8 cellular contexts compared by ENCODE assay signal in the genomic region with DNA sequence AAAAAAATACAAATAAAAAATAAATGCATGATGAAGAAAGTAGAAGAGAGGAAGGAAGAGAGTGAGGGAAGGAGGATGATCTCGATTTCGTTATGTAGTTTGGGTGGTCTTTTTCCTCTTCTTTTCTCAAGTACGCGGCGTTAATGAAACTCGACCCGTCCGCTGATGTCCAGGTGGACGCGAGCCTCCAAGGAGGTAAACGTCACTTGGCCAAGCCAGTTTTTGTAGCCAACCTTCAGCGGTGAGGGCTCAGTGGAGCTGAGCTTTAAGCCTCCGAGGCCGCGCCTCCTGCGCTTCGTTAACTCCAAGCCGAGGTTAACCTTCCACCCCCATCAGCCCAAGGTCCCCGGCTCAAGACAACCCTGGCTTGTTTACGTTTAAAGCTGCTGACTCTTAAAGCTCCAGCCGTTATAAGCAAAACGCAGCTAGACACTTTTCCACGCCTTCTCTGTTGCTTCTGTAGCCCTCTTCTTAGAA. TPM values are rescaled to one million over a fixed set of nuclear protein-coding genes. Genes with fewer than 3 reads are reported as not detected.
DNase-seq lines count a peak whose midpoint lies in the region; ATAC-seq, FAIRE-seq and TF ChIP-seq lines count a peak whose summit lies in the region.

No MANE protein-coding gene starts in this region.

- peak overlapping the region; percentile 61 for H2AFZ ChIP-seq in HCT116 (ENCODE audit: low read depth, low read length, poor library complexity, severe bottlenecking)
- peak overlapping the region; percentile 89 for H2AFZ ChIP-seq in GM12878 (ENCODE audit: control insufficient read depth, low read depth, low read length)
- peak overlapping the region; percentile 26 for H2AFZ ChIP-seq in smooth muscle cell (ENCODE audit: low read depth)

- in situ Hi-C loops in GM12878 (cut with MboI) = no loop called here

- H3K27ac ChIP-seq in HCT116 (ENCODE audit: low read depth, low read length) (no peak overlapping the region), GM12878 (ENCODE audit: control insufficient read depth, insufficient read depth) (peak overlapping the region; percentile 53), iPS-20b (ENCODE audit: low read length) (no peak overlapping the region), smooth muscle cell (ENCODE audit: low read depth) (peak overlapping the region; percentile 5)

- POLR2A ChIA-PET in Caco-2 (lab: Charles Lee) = interaction anchor here (0.6 to 1.9 kb wide), 9 partner anchors 10 to 1959 kb away, joined by 3 to 12 read pairs (median 5); a partner anchor contains a TSS
- POLR2A ChIA-PET in HCT116 (lab: Charles Lee) = interaction anchor here (0.6 to 1.3 kb wide), 4 partner anchors 9 to 37 kb away, joined by 3 to 4 read pairs (median 3); no protein-coding TSS in a partner anchor
- POLR2A ChIA-PET in GM12878 (lab: Charles Lee) = interaction anchor here (0.7 to 4.5 kb wide), 24 partner anchors 10 to 189 kb away, joined by 3 to 17 read pairs (median 5); a partner anchor contains a TSS

- ATAC-seq in HCT116 (no peak), GM12878 (peak; percentile 33), GM19455 (IDR thresholded peaks at IDR 0.05; ENCODE audit: unreplicated experiment) (no peak), HG02970 (IDR thresholded peaks at IDR 0.05; ENCODE audit: low FRiP score, unreplicated experiment) (no peak)

- H3K79me2 ChIP-seq in HCT116 (ENCODE audit: insufficient read depth, low read length) = peaks cover 5% of the 10 kb centered on the region; the same call in 1 of the 2 replicates
- peaks cover 40% of the 10 kb centered on the region for H3K79me2 ChIP-seq in GM12878 (ENCODE audit: control insufficient read depth, insufficient read depth, low read length)
- peaks cover 29% of the 10 kb centered on the region for H3K79me2 ChIP-seq in smooth muscle cell (ENCODE audit: low read depth)

- peaks cover 12% of the 10 kb centered on the region for H3K36me3 Mint-ChIP-seq in Caco-2 (ENCODE audit: insufficient read depth, unreplicated experiment)

- H3F3A ChIP-seq in smooth muscle cell (ENCODE audit: low read depth) = no peaks in the 10 kb centered on the region

- TF ChIP-seq RAD21 in HCT116 (IDR thresholded peaks at IDR 0.05; ENCODE audit: low read depth) (no peak), GM12878 (IDR thresholded peaks at IDR 0.05; ENCODE audit: insufficient read depth, low read depth, low read length) (no peak)

- peaks cover 11% of the 10 kb centered on the region for H3K9me3 Mint-ChIP-seq in Caco-2 (ENCODE audit: unreplicated experiment)

- no peaks in the 10 kb centered on the region for H3K27me3 Mint-ChIP-seq in Caco-2 (ENCODE audit: insufficient read depth, unreplicated experiment)

- 0 out of 2 replicates have a peak, but pooled peaks cover 8% of the 10 kb centered on the region for H3K4me1 ChIP-seq in Caco-2
- peaks cover 0 to 7% of the 10 kb centered on the region in 2 experiments; a peak in 2 of 4 replicates for H3K4me1 ChIP-seq in HCT116 (ENCODE audit: control insufficient read depth in 1 of 2, insufficient read depth in 2 of 2, low read length in 2 of 2)
- peaks cover 5% of the 10 kb centered on the region for H3K4me1 ChIP-seq in GM12878 (ENCODE audit: control insufficient read depth, insufficient read depth, low read length)
- no peaks in the 10 kb centered on the region; the same call in 1 of the 2 replicates for H3K4me1 ChIP-seq in iPS-20b (ENCODE audit: insufficient read depth, low read length)
- peaks cover 3% of the 10 kb centered on the region for H3K4me1 ChIP-seq in smooth muscle cell (ENCODE audit: low read depth)

- intact Hi-C loops in Caco-2 (cut with micrococcal nuclease; ENCODE audit: unreplicated experiment) (loop anchor here (1.0 to 10.0 kb wide), 6 partner anchors 12 to 719 kb away; a partner anchor contains a TSS), HCT116 (cut with micrococcal nuclease) (no loop called here), GM12878 (cut with micrococcal nuclease; ENCODE audit: unreplicated experiment) (loop anchor here (2.0 to 10.0 kb wide), 4 partner anchors 51 to 181 kb away; a partner anchor contains a TSS)

- H3K27me3 ChIP-seq in Caco-2 (replicated peaks; ENCODE audit: control insufficient read depth, insufficient read depth, low read length) (no peaks in the 10 kb centered on the region), HCT116 (ENCODE audit: insufficient read depth, low read length) (no peaks in the 10 kb centered on the region), GM12878 (replicated peaks in 1 of 2; ENCODE audit: control insufficient read depth in 2 of 2, insufficient read depth in 2 of 2, low read length in 1 of 2) (no peaks in the 10 kb centered on the region), iPS-20b (ENCODE audit: insufficient read depth, low read length) (peaks cover 8% of the 10 kb centered on the region; the same call in 1 of the 2 replicates), smooth muscle cell (ENCODE audit: low read depth) (no peaks in the 10 kb centered on the region)

- H3K4me1 Mint-ChIP-seq in Caco-2 (ENCODE audit: low read depth, unreplicated experiment) = peaks cover 16% of the 10 kb centered on the region

- H3K4me3 Mint-ChIP-seq in Caco-2 (ENCODE audit: unreplicated experiment) = peak overlapping the region; percentile 87

- peaks cover under 1% of the 10 kb centered on the region; the same call in 1 of the 2 replicates for H3K9me3 ChIP-seq in Caco-2
- no peaks in the 10 kb centered on the region for H3K9me3 ChIP-seq in HCT116 (ENCODE audit: control insufficient read depth in 1 of 2, insufficient read depth in 1 of 2, low read depth in 1 of 2, low read length in 2 of 2)
- H3K9me3 ChIP-seq in GM12878 (replicated peaks; ENCODE audit: control insufficient read depth, insufficient read depth, low read length) = no peaks in the 10 kb centered on the region
- peaks cover 4% of the 10 kb centered on the region; the same call in 1 of the 2 replicates for H3K9me3 ChIP-seq in iPS-20b (ENCODE audit: insufficient read depth, low read depth, low read length)
- no peaks in the 10 kb centered on the region for H3K9me3 ChIP-seq in smooth muscle cell (replicated peaks; ENCODE audit: low read depth)

- TF ChIP-seq CTCF in Caco-2 (IDR thresholded peaks at IDR 0.05; ENCODE audit: insufficient read depth in 1 of 2, low read depth in 1 of 2, low read length in 1 of 2, severe bottlenecking in 1 of 2, unreplicated experiment in 1 of 2) (no peak), HCT116 (IDR thresholded peaks at IDR 0.05 in 2 of 3, conservative IDR thresholded peaks at IDR 0.05 in 1 of 3; ENCODE audit: borderline replicate concordance in 1 of 3, insufficient read depth in 1 of 3, low read depth in 2 of 3, low read length in 2 of 3) (no peak), GM12878 (IDR thresholded peaks at IDR 0.05 in 2 of 3, conservative IDR thresholded peaks at IDR 0.05 in 1 of 3; ENCODE audit: control insufficient read depth in 2 of 3, extremely low read depth in 1 of 3, insufficient read depth in 1 of 3, low read depth in 3 of 3, low read length in 3 of 3) (no peak), smooth muscle cell (IDR thresholded peaks at IDR 0.05; ENCODE audit: borderline replicate concordance, insufficient read depth, poor library complexity, severe bottlenecking) (no peak)

- no peaks in the 10 kb centered on the region for H3K9me2 ChIP-seq in HCT116 (ENCODE audit: insufficient read depth)

- DNase-seq in Caco-2 (peak; percentile 74 to 75), HCT116 (ENCODE audit: low read depth, low spot score) (no peak), RPMI8226 (peak; percentile 84), GM12878 (ENCODE audit: low read depth, low spot score) (no peak), smooth muscle cell (lab: John Stamatoyannopoulos, UW; ENCODE audit: unreplicated experiment) (no peak)

- TF ChIP-seq POLR2A in HCT116 (IDR thresholded peaks at IDR 0.05; ENCODE audit: borderline replicate concordance, extremely low read depth, insufficient read depth, insufficient read length) = no peak
- TF ChIP-seq POLR2A in GM12878 (IDR thresholded peaks at IDR 0.05; ENCODE audit: low read depth, low read length) = no peak; the same call in 1 of the 2 replicates

- peak overlapping the region; percentile 30; the same call in 1 of the 2 replicates for H3K9ac ChIP-seq in HCT116 (ENCODE audit: low read length)
- H3K9ac ChIP-seq in GM12878 (ENCODE audit: control insufficient read depth, insufficient read depth, low read length) = peak overlapping the region; percentile 71
- peak overlapping the region; percentile 63; the same call in 1 of the 2 replicates for H3K9ac ChIP-seq in iPS-20b (ENCODE audit: low read depth, low read length)
- H3K9ac ChIP-seq in smooth muscle cell (ENCODE audit: low read depth) = peak overlapping the region; percentile 10

- TF ChIP-seq EP300 in GM12878 (IDR thresholded peaks at IDR 0.05; ENCODE audit: borderline replicate concordance in 1 of 2, control insufficient read depth in 1 of 2, low read depth in 2 of 2, low read length in 2 of 2) = no peak

- H3K4me3 ChIP-seq in Caco-2 (ENCODE audit: low read depth, low read length) (peak overlapping the region; percentile 97), HCT116 (replicated peaks in 1 of 2; ENCODE audit: low read depth in 1 of 2, low read length in 2 of 2) (peak overlapping the region; percentile 33 to 94), GM12878 (peak overlapping the region; percentile 67), iPS-20b (ENCODE audit: low read length) (peak overlapping the region; percentile 89), smooth muscle cell (peak overlapping the region; percentile 82)

- peak overlapping the region; percentile 83 for H3K4me2 ChIP-seq in HCT116 (ENCODE audit: low read length)
- peak overlapping the region; percentile 67 for H3K4me2 ChIP-seq in GM12878 (ENCODE audit: control insufficient read depth, insufficient read depth)
- H3K4me2 ChIP-seq in smooth muscle cell = peak overlapping the region; percentile 97

- SMC1A ChIA-PET in GM12878 (lab: Charles Lee; ENCODE audit: uncharacterized antibody, unreplicated experiment) = interaction anchor here (0.7 to 6.3 kb wide), 19 partner anchors 10 to 122 kb away, joined by 3 to 41 read pairs (median 4); no protein-coding TSS in a partner anchor

- CTCF ChIA-PET in Caco-2 (lab: Charles Lee) (interaction anchor here (1.0 to 3.4 kb wide), 13 partner anchors 9 to 714 kb away, joined by 3 to 33 read pairs (median 7); a partner anchor contains a TSS), HCT116 (lab: Charles Lee) (interaction anchor here (1.0 to 1.7 kb wide), 4 partner anchors 12 to 182 kb away, joined by 3 to 6 read pairs (median 3); no protein-coding TSS in a partner anchor), GM12878 (lab: Yijun Ruan, JAX) (interaction anchor here (0.8 to 5.2 kb wide), 18 partner anchors 9 to 182 kb away, joined by 3 to 80 read pairs (median 6); no protein-coding TSS in a partner anchor)

- H3K36me3 ChIP-seq in Caco-2 (ENCODE audit: control insufficient read depth, insufficient read depth, low read length) (no peaks in the 10 kb centered on the region), HCT116 (ENCODE audit: control insufficient read depth in 1 of 2, insufficient read depth in 2 of 2, low read length in 2 of 2) (no peaks in the 10 kb centered on the region), GM12878 (ENCODE audit: control insufficient read depth in 2 of 2, insufficient read depth in 2 of 2, low read length in 1 of 2) (no peaks in the 10 kb centered on the region), iPS-20b (ENCODE audit: insufficient read depth, low read depth, low read length) (no peaks in the 10 kb centered on the region), smooth muscle cell (ENCODE audit: low read depth) (no peaks in the 10 kb centered on the region)

- BruUV-seq in Caco-2 (replicated peaks; lab: Mats Ljungman, UMichigan) (TSS peak; percentile 73), HCT116 (replicated peaks; lab: Mats Ljungman, UMichigan) (no TSS peak), GM12878 (replicated peaks; lab: Mats Ljungman, UMichigan) (TSS peak; percentile 75)

- H3K27ac Mint-ChIP-seq in Caco-2 (ENCODE audit: unreplicated experiment) = peak overlapping the region; percentile 86

- FAIRE-seq in GM12878 (lab: Jason Lieb, UNC) = peak; percentile 73

- WGBS in GM12878 (ENCODE audit: insufficient coverage, insufficient replicate concordance, low lambda C conversion rate, missing lambda C conversion rate) = under 1% methylated on average over 23 of the region's 23 CpGs
- 2% methylated on average over 23 of the region's 23 CpGs for WGBS in smooth muscle cell (ENCODE audit: low lambda C conversion rate)

- H4K20me1 ChIP-seq in HCT116 (ENCODE audit: insufficient read depth) (no peaks in the 10 kb centered on the region), GM12878 (ENCODE audit: control insufficient read depth, insufficient read depth) (no peaks in the 10 kb centered on the region), smooth muscle cell (ENCODE audit: low read depth) (peaks cover 5% of the 10 kb centered on the region)

- RAD21 ChIA-PET in HCT116 (lab: Charles Lee; ENCODE audit: low non-redundant PET in 1 of 2, low total read pairs in 2 of 2, uncharacterized antibody in 2 of 2, unreplicated experiment in 2 of 2) (interaction anchor here in 1 of 2 experiments (1.3 kb wide), 1 partner anchor 37 kb away, joined by 4 read pairs; no protein-coding TSS in a partner anchor), GM12878 (lab: Charles Lee; ENCODE audit: unreplicated experiment) (interaction anchor here (0.8 to 6.2 kb wide), 28 partner anchors 11 to 472 kb away, joined by 3 to 51 read pairs (median 7); a partner anchor contains a TSS)

RNA-seq across cellular contexts. Expression of a gene that starts 0.7 kb away (rescaled TPM):
- total RNA-seq in Caco-2 (2022) = 41.6 and 51.5 TPM in 2 replicates
- 6.5 TPM for total RNA-seq in HCT116 (2021; ENCODE audit: unreplicated experiment)
- 2.1 and 2.5 TPM in 2 replicates for polyA plus RNA-seq in HCT116 (2012)
- 388 and 403 TPM in 2 replicates for total RNA-seq in GM12878 (2013; cell fraction: nucleolus; rRNA removed)
- 61.6 and 62.7 TPM in 2 replicates for total RNA-seq in GM12878 (2014; rRNA removed)
- 67.0 and 73.4 TPM in 2 replicates for total RNA-seq in GM12878 (2014; rRNA removed; fragmentation: Illumina TruSeq; extraction: Trizol)
- total RNA-seq in GM12878 (2021) = 72.6 and 76.2 TPM in 2 replicates
- 18.8 TPM for polyA plus RNA-seq in GM12878 (2011; ENCODE audit: low read depth)
- polyA plus RNA-seq in GM12878 (2011; rRNA removed) = 63.8 and 94.8 TPM in 2 replicates
- 28.7 and 34.5 TPM in 2 replicates for polyA plus RNA-seq in GM12878 (2011; cell fraction: cytosol; rRNA removed)
- 76.6 and 81.8 TPM in 2 replicates for polyA plus RNA-seq in GM12878 (2011; cell fraction: nucleus; rRNA removed)
- polyA plus RNA-seq in GM12878 (2012) = 22.6 and 25.3 TPM in 2 replicates
- 38.8 and 46.4 TPM in 2 replicates for polyA plus RNA-seq in GM12878 (2014; fragmentation: Illumina TruSeq; extraction: Trizol)
- 10 to 100 TPM in 1 of 2 experiments, 1 to 10 TPM in 1; 7.5 to 10.9 TPM for polyA plus RNA-seq in GM12878 (2014; fragmentation: Nextera tagmentation; extraction: Ambion mirVana)
- polyA plus RNA-seq in GM12878 (2014; rRNA removed) = 22.9 and 24.5 TPM in 2 replicates
- polyA plus RNA-seq in GM12878 (2016; fragmentation: Nextera tagmentation; extraction: Ambion mirVana) = 10 to 100 TPM; 44.0 to 50.2 TPM
- 414 and 473 TPM in 2 replicates for polyA minus RNA-seq in GM12878 (2011; rRNA and poly(A)+ RNA removed)
- 61.3 and 85.0 TPM in 2 replicates for polyA minus RNA-seq in GM12878 (2011; cell fraction: cytosol; rRNA and poly(A)+ RNA removed)
- polyA minus RNA-seq in GM12878 (2011; cell fraction: nucleus; rRNA and poly(A)+ RNA removed) = 370 and 490 TPM in 2 replicates
- 17.4 and 29.0 TPM in 2 replicates for total RNA-seq in smooth muscle cell
- 6.8 and 9.6 TPM in 2 replicates for polyA plus RNA-seq in smooth muscle cell

Comparison
In these comparisons a context has a peak if more than half of its experiments do, and no peak if none do; other contexts are left out.
1. DNase-seq: peak in Caco-2 (2 of 2) and RPMI8226 (single experiment); none in HCT116 (single experiment), GM12878 (single experiment) and smooth muscle cell (single experiment).
2. H2AFZ ChIP-seq: peak in every context shown above with its lines; median percentile 89 in GM12878; 61 in HCT116; 26 in smooth muscle cell.
3. H3K27ac ChIP-seq: peak in GM12878 (single experiment) and smooth muscle cell (single experiment); none in HCT116 (single experiment) and iPS-20b (single experiment).
4. H3K9ac ChIP-seq: peak in every context shown above with its lines; median percentile 71 in GM12878; 63 in iPS-20b; 30 in HCT116; 10 in smooth muscle cell.
5. Peak in every context shown above with its lines, with median percentiles within 50 percentile points of each other: H3K4me3 ChIP-seq and H3K4me2 ChIP-seq.